10 cellular contexts compared by ENCODE assay signal in the genomic region with DNA sequence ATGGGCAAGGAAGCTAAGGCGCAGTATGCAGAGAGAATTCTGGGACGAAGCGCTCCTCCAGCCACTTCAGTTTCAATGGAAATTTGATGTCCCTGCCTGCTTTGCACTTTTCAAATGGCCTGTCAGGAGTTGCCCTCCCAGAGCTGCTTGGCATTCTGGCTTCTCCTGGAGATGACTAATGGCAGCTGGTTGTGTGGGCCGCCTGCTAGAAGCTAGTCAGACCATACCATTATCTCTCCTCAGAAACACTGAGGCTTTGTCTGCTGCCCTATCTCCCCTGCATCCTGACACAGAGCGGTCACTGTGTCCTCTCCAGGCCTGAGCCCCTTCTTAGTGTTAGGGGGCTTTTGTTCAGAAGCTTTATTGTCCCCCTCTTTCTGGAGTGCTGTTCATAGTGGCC.
DNase-seq lines count a peak whose midpoint lies in the region.
"Had no signal": no experiment of that assay in that cellular context is flagged by ENCODE, and none has a peak within 500 bp of the region (broad histone marks: within the 10 kb centered on the region; RNA-seq: fewer than 3 reads in every experiment).

No MANE protein-coding gene starts in this region.

- no peak overlapping the region for H4K8ac ChIP-seq in mesendoderm (ENCODE audit: low read depth, low read length)

- no peak overlapping the region for H2AK5ac ChIP-seq in mesendoderm (ENCODE audit: low read length)

- peaks cover 11% of the 10 kb centered on the region for H3K4me1 ChIP-seq in mesendoderm (ENCODE audit: control insufficient read depth, low read depth, low read length)

- H2BK120ac ChIP-seq in mesendoderm (ENCODE audit: low read depth, low read length): no peak overlapping the region

- no peak overlapping the region for H3K4ac ChIP-seq in mesendoderm (ENCODE audit: low read depth, low read length)

- H3K27ac ChIP-seq in mesendoderm (ENCODE audit: low read depth, low read length): no peak overlapping the region

- H2BK15ac ChIP-seq in mesendoderm (replicated peaks; ENCODE audit: low read depth): no peak overlapping the region

- no peak overlapping the region for H3K4me2 ChIP-seq in mesendoderm (ENCODE audit: low read length)

- peak overlapping the region; percentile 7 for H3K18ac ChIP-seq in mesendoderm (ENCODE audit: low read length)

- DNase-seq in A172 (ENCODE audit: low spot score) (peak; percentile 79), NCI-H446 (lab: John Stamatoyannopoulos, UW) (peak; percentile 24 to 76), cerebellar cortex (ENCODE audit: low spot score) (peak; percentile 47), mesendoderm (peak; percentile 71), NOMO-1 (lab: John Stamatoyannopoulos, UW; ENCODE audit: unreplicated experiment in 2 of 2) (no peak), RPMI8226 (no peak), activated gamma-delta T cell treated with Interleukin-2 at 50 U/mL for 16 hours (no peak)
- DNase-seq in stimulated activated CD4-positive, alpha-beta T cell treated with anti-CD3 and anti-CD28 coated beads, Interleukin-12 subunit alpha, Interleukin-12 subunit beta, amount 100 ng/mL, for 4 hours: no peak
- DNase-seq: activated CD4-positive, alpha-beta T cell treated with anti-CD3 and anti-CD28 coated beads for 36 hours; effector memory CD4-positive, alpha-beta T cell had no signal

- H3K23ac ChIP-seq in mesendoderm (ENCODE audit: low read length): no peak overlapping the region

- no peak overlapping the region for H4K5ac ChIP-seq in mesendoderm (ENCODE audit: low read length)

- peaks cover 13% of the 10 kb centered on the region for H3K79me1 ChIP-seq in mesendoderm (ENCODE audit: low read length)

- H2BK5ac ChIP-seq in mesendoderm (ENCODE audit: low read length): no peak overlapping the region

- no peaks in the 10 kb centered on the region for H3K36me3 ChIP-seq in mesendoderm (ENCODE audit: control insufficient read depth, insufficient read depth, low read length)

- H3K56ac ChIP-seq in mesendoderm (ENCODE audit: low read length): no peak overlapping the region

- no peak overlapping the region for H3K9ac ChIP-seq in mesendoderm (ENCODE audit: low read length)

- H3K4me3 ChIP-seq in mesendoderm (ENCODE audit: low read length): no peak overlapping the region

- H3K27me3 ChIP-seq in mesendoderm (ENCODE audit: insufficient read depth, low read length, poor library complexity): no peaks in the 10 kb centered on the region

- no CpG with 5 or more reads among the region's 5 CpGs for WGBS in mesendoderm (ENCODE audit: extremely low coverage, insufficient coverage, low lambda C conversion rate)

- H3K79me2 ChIP-seq in mesendoderm (ENCODE audit: control insufficient read depth, insufficient read depth, low read length): peaks cover 20% of the 10 kb centered on the region

Comparison
In these comparisons a context has a peak if more than half of its experiments do, and no peak if none do; other contexts are left out.
1. DNase-seq: peak in A172 (single experiment), NCI-H446 (2 of 2), cerebellar cortex (single experiment) and mesendoderm (single experiment); none in NOMO-1 (0 of 2), RPMI8226 (single experiment), stimulated activated CD4-positive, alpha-beta T cell treated with anti-CD3 and anti-CD28 coated beads, Interleukin-12 subunit alpha, Interleukin-12 subunit beta, amount 100 ng/mL, for 4 hours (single experiment) and activated gamma-delta T cell treated with Interleukin-2 at 50 U/mL for 16 hours (single experiment).